In genomic region chr12:143964-144649, GRCh38 we compare ENCODE assay signal across 1 cellular context.
A peak's percentile ranks its signal among the peaks of the same experiment; 100 is the strongest.
TF ChIP-seq lines count a peak whose summit lies in the region.

No MANE protein-coding gene starts in this region.

TF ChIP-seq in HepG2, 621 proteins besides CTCF, POLR2A, EP300 and RAD21 (continued from another document and continues in another):
- TF ChIP-seq PLSCR1 (CRISPR knock-in tag; IDR thresholded peaks at IDR 0.05; ENCODE audit: borderline replicate concordance) (no peak), THYN1 (CRISPR knock-in tag; IDR thresholded peaks at IDR 0.05; ENCODE audit: borderline replicate concordance, low read depth) (no peak), SP5 (CRISPR knock-in tag; IDR thresholded peaks at IDR 0.05; ENCODE audit: borderline replicate concordance, low read depth) (peak; percentile 76; the same call in 1 of the 2 replicates), MAFG (CRISPR knock-in tag; IDR thresholded peaks at IDR 0.05) (peak; percentile 94), FOXO1 (CRISPR knock-in tag; IDR thresholded peaks at IDR 0.05) (no peak), POLR2G (IDR thresholded peaks at IDR 0.05; ENCODE audit: low read depth, low read length) (peak; percentile 52), ZNF142 (CRISPR knock-in tag; IDR thresholded peaks at IDR 0.05) (no peak), PRMT3 (CRISPR knock-in tag; IDR thresholded peaks at IDR 0.05; ENCODE audit: borderline replicate concordance, low read depth) (no peak), ZNF598 (CRISPR knock-in tag; IDR thresholded peaks at IDR 0.05; ENCODE audit: borderline replicate concordance) (no peak), ZNF136 (CRISPR knock-in tag; IDR thresholded peaks at IDR 0.05; ENCODE audit: low read depth) (no peak), PATZ1 (CRISPR knock-in tag; IDR thresholded peaks at IDR 0.05) (peak; percentile 47; the same call in 1 of the 2 replicates), JDP2 (CRISPR knock-in tag; IDR thresholded peaks at IDR 0.05; ENCODE audit: borderline replicate concordance) (no peak), ZNF615 (CRISPR knock-in tag; IDR thresholded peaks at IDR 0.05; ENCODE audit: borderline replicate concordance) (no peak), ZBTB44 (CRISPR knock-in tag; IDR thresholded peaks at IDR 0.05) (no peak), ZBTB34 (CRISPR knock-in tag; IDR thresholded peaks at IDR 0.05) (no peak), ZNF414 (CRISPR knock-in tag; IDR thresholded peaks at IDR 0.05) (no peak), ZKSCAN5 (CRISPR knock-in tag; IDR thresholded peaks at IDR 0.05) (no peak), ZNF644 (CRISPR knock-in tag; IDR thresholded peaks at IDR 0.05; ENCODE audit: low read depth) (peak; percentile 53; the same call in 1 of the 2 replicates), MED13 (CRISPR knock-in tag; IDR thresholded peaks at IDR 0.05) (no peak), ZNF883 (CRISPR knock-in tag; IDR thresholded peaks at IDR 0.05; ENCODE audit: not compliant biosample characterization) (no peak), CC2D1A (CRISPR knock-in tag; IDR thresholded peaks at IDR 0.05) (no peak), ZNF350 (CRISPR knock-in tag; IDR thresholded peaks at IDR 0.05; ENCODE audit: borderline replicate concordance, low read depth) (no peak), PAXIP1 (CRISPR knock-in tag; conservative IDR thresholded peaks at IDR 0.05) (0 out of 2 replicates have a peak, but pooled peaks have one; percentile 23), ZNF766 (CRISPR knock-in tag; IDR thresholded peaks at IDR 0.05; ENCODE audit: borderline replicate concordance) (no peak), ZNF280D (CRISPR knock-in tag; IDR thresholded peaks at IDR 0.05) (0 out of 2 replicates have a peak, but pooled peaks have one; percentile 31), WIZ (CRISPR knock-in tag; IDR thresholded peaks at IDR 0.05) (no peak), ZNF687 (CRISPR knock-in tag; IDR thresholded peaks at IDR 0.05) (peak; percentile 51), CEBPG (CRISPR knock-in tag; IDR thresholded peaks at IDR 0.05) (no peak), ZNF20 (CRISPR knock-in tag; IDR thresholded peaks at IDR 0.05) (no peak), ZNF230 (CRISPR knock-in tag; IDR thresholded peaks at IDR 0.05) (no peak), ZBTB38 (CRISPR knock-in tag; IDR thresholded peaks at IDR 0.05) (peak; percentile 47; the same call in 1 of the 2 replicates)
